ENCODE assay signal across 26 cellular contexts in the genomic region with DNA sequence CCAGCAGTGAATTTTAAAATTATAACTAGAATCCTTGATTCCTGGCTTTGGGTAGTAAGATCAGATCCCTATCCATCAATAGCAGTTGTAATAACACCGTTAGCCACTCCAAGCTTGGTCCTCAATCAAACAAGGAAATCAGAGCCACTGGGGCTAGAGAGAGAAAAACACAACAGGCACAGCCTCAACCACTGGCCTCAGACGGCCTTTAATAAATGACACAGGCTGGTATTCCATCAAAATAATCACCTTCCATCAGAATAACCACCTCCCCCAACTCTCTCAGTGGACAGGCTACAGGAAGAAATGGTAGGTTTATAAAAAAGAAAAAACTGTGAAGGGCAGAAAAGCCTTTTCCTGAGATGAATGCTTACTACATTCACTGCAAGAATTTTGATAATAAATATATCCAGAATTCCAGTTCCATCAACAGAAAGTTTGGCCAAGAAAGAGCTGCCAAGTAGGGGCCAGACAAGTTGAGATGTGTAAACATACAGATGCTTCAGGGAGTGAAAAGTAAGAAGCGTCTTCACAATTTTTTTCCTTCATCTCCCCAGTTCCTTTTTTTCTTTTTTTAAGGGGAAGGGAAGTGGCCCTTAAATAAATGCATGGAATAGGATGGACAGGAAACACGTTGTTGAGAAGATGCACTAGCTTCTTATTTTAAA. TPM values are rescaled to one million over a fixed set of nuclear protein-coding genes. Genes with fewer than 3 reads are reported as not detected.
DNase-seq lines count a peak whose midpoint lies in the region; ATAC-seq and TF ChIP-seq lines count a peak whose summit lies in the region.
"Had no signal": no experiment of that assay in that cellular context is flagged by ENCODE, and none has a peak within 500 bp of the region (broad histone marks: within the 10 kb centered on the region; RNA-seq: fewer than 3 reads in every experiment).

No MANE protein-coding gene starts in this region.

- CTCF ChIA-PET in HEK293T (lab: Yijun Ruan, JAX): no interaction called here

- peaks cover 79% of the 10 kb centered on the region for H3K27me3 Mint-ChIP-seq in T-helper 17 cell

- H3K36me3 ChIP-seq in iPS-15b (ENCODE audit: control insufficient read depth, insufficient read depth, low read length): no peaks in the 10 kb centered on the region
- H3K36me3 ChIP-seq: breast epithelium, left lung, right lobe of liver had no signal

- H3K4me1 Mint-ChIP-seq in T-helper 17 cell: peaks cover 8% of the 10 kb centered on the region

- H3K27me3 ChIP-seq in iPS-15b (ENCODE audit: control insufficient read depth, insufficient read depth, low read length): peaks cover 91% of the 10 kb centered on the region

- H3K27ac Mint-ChIP-seq in T-helper 17 cell: peak overlapping the region; percentile 89
- H3K27ac Mint-ChIP-seq: activated naive CD4-positive, alpha-beta T cell treated with anti-CD3 and anti-CD28 coated beads, Interleukin-2, amount 50 U/mL, for 72 hours; H9; stimulated activated naive CD8-positive, alpha-beta T cell treated with anti-CD3 and anti-CD28 coated beads, Interleukin-15, amount 100 ng/mL, for 72 hours; T-helper 2 cell treated with Interferon-gamma antibody and Interleukin-4, amounts not matched to agents 5 μg/mL and 100 μg/mL, for 36 hours had no signal

- intact Hi-C loops in sciatic nerve (cut with DNase I): loop anchor here (10.0 kb wide), 1 partner anchor 208 kb away; no protein-coding TSS in a partner anchor

- ATAC-seq in T-helper 17 cell (no peak), sciatic nerve (peak; percentile 45), HG03039 (IDR thresholded peaks at IDR 0.05; ENCODE audit: unreplicated experiment) (no peak), HG02798 (IDR thresholded peaks at IDR 0.05; ENCODE audit: poor library complexity, unreplicated experiment) (no peak)
- ATAC-seq: activated naive CD4-positive, alpha-beta T cell treated with anti-CD3 and anti-CD28 coated beads, Interleukin-2, amount 50 U/mL, for 72 hours; left lung; PC-3; right lobe of liver; stimulated activated naive CD8-positive, alpha-beta T cell treated with anti-CD3 and anti-CD28 coated beads, Interleukin-15, amount 100 ng/mL, for 72 hours had no signal

- POLR2A ChIA-PET in HEK293T (lab: Yijun Ruan, JAX): interaction anchor here (0.7 to 1.5 kb wide), 2 partner anchors 202 to 227 kb away, joined by 3 to 5 read pairs; no protein-coding TSS in a partner anchor

- H3K36me3 Mint-ChIP-seq in T-helper 17 cell (ENCODE audit: low read depth): peaks cover 2% of the 10 kb centered on the region

- H3K9ac ChIP-seq in iPS-15b (ENCODE audit: low read depth, low read length): no peak overlapping the region

- DNase-seq in HEK293T (ENCODE audit: extremely low spot score) (no peak), T-helper 17 cell (no peak), sciatic nerve (ENCODE audit: low spot score) (no peak), T-helper 1 cell (no peak)
- DNase-seq: activated CD4-positive, alpha-beta T cell treated with anti-CD3 and anti-CD28 coated beads for 4 hours; activated CD8-positive, alpha-beta memory T cell treated with anti-CD3 and anti-CD28 coated beads for 24 hours; activated effector memory CD4-positive, alpha-beta T cell treated with Interleukin-2 at 50 U/mL for 16 hours; activated T-cell treated with anti-CD3 and anti-CD28 coated beads for 4 hours; amygdala; C1 segment of cervical spinal cord; DMS79; left lung; mesendoderm; NCI-H524 treated with DMSO at 0.1 percent for 48 hours; NK-92 treated with Interleukin-12 subunit alpha and Interleukin-12 subunit beta, amount 100 ng/mL, for 24 hours; PC-3; right lobe of liver; stimulated activated naive CD8-positive, alpha-beta T cell treated with anti-CD3 and anti-CD28 coated beads, Interleukin-15, amount 100 ng/mL, for 72 hours had no signal

- H3K4me3 ChIP-seq in iPS-15b (ENCODE audit: low read depth, low read length): peak overlapping the region; percentile 4
- H3K4me3 ChIP-seq: breast epithelium, left lung, right lobe of liver, thoracic aorta had no signal

- H3K4me3 Mint-ChIP-seq in T-helper 17 cell: no peak overlapping the region
- H3K4me3 Mint-ChIP-seq: stimulated activated naive CD8-positive, alpha-beta T cell treated with anti-CD3 and anti-CD28 coated beads, Interleukin-15, amount 100 ng/mL, for 72 hours; T-helper 2 cell treated with Interferon-gamma antibody and Interleukin-4, amounts not matched to agents 5 μg/mL and 100 μg/mL, for 36 hours had no signal

- H3K4me1 ChIP-seq in iPS-15b (ENCODE audit: control insufficient read depth, insufficient read depth, low read length): peaks cover 9% of the 10 kb centered on the region
- H3K4me1 ChIP-seq: breast epithelium, right lobe of liver had no signal

- peaks cover 7% of the 10 kb centered on the region for H3K9me3 ChIP-seq in T-helper 17 cell (ENCODE audit: control insufficient read depth, low read length, poor library complexity, severe bottlenecking)
- no peaks in the 10 kb centered on the region for H3K9me3 ChIP-seq in iPS-15b (ENCODE audit: control insufficient read depth, insufficient read depth, low read length)
- H3K9me3 ChIP-seq: breast epithelium, left lung, right lobe of liver, thoracic aorta had no signal

TF ChIP-seq in HEK293T, 16 proteins besides CTCF, POLR2A, EP300 and RAD21:
- TF ChIP-seq, protein P1, sequence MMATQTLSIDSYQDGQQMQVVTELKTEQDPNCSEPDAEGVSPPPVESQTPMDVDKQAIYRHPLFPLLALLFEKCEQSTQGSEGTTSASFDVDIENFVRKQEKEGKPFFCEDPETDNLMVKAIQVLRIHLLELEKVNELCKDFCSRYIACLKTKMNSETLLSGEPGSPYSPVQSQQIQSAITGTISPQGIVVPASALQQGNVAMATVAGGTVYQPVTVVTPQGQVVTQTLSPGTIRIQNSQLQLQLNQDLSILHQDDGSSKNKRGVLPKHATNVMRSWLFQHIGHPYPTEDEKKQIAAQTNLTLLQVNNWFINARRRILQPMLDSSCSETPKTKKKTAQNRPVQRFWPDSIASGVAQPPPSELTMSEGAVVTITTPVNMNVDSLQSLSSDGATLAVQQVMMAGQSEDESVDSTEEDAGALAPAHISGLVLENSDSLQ (IDR thresholded peaks at IDR 0.05): peak; percentile 47
- no peak for TF ChIP-seq HDGF (IDR thresholded peaks at IDR 0.05; ENCODE audit: borderline replicate concordance)

RNA-seq across cellular contexts. Expression of a gene that starts 5.5 kb away (rescaled TPM):
- total RNA-seq in T-helper 17 cell: not detected
- 99.3 TPM for total RNA-seq in sciatic nerve
- total RNA-seq: right lobe of liver had no signal

RNA-seq across cellular contexts. Expression of a gene that starts 55.1 kb away (rescaled TPM):
- 100 to 1,000 TPM; 600 to 744 TPM for total RNA-seq in T-helper 17 cell
- 508 TPM for total RNA-seq in sciatic nerve

Comparison
In these comparisons a context has a peak if more than half of its experiments do, and no peak if none do; other contexts are left out.
1. RNA of a gene that starts 5.5 kb away (total RNA-seq): 99.3 TPM in sciatic nerve (single experiment); not detected in T-helper 17 cell; every median in the first group is over 10 times any median in the second.